In the genomic region with DNA sequence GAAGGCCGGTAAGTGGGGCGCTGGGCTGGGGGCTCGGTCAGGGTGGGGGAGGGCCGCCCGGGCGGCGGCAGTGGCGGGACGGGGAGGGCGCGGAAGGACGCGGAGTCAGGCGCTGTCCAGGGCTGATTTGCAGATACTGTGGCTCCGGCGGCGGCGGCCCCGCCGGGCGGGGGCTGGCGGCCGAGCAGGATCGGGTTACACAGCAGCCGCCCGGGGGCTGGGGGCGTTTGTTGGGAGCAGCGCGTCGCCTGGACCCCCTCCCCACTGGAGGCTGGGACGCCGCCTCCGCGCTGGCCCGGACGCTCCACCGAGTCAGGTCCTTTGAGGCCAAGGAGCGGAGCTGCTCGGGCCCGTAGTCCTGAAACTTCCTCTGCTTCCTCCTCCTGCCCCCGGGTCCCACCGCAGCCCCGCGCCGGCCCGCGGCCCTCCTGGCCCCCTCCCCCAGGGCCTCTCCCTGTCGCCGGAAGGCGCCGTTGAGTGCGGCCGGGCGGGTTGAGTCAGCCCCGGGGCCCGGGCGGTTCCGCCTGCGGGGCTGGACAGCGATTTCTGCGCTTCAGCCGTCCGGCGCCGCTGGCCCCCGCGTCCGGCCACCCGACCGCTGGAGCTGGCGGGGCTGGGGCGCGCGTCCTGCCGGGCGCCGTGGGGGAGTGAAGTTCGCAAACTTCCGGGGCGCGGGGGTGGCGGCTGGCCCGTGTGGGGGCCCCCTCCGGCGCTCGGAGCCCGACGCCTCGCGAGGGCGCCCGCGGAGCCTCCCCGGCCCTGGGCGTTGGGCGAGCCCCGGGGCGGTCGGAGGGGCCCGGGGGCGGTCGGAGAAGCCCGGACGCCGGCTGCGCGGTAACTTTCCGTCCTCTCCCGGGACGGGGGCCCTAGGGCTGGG, we compare ENCODE assay signal across 1 cellular context.
TF ChIP-seq lines count a peak whose summit lies in the region.

No MANE protein-coding gene starts in this region.

TF ChIP-seq in K562, 482 proteins besides CTCF, POLR2A, EP300 and RAD21 (continued from another document and continues in another):
- TF ChIP-seq, protein P1, sequence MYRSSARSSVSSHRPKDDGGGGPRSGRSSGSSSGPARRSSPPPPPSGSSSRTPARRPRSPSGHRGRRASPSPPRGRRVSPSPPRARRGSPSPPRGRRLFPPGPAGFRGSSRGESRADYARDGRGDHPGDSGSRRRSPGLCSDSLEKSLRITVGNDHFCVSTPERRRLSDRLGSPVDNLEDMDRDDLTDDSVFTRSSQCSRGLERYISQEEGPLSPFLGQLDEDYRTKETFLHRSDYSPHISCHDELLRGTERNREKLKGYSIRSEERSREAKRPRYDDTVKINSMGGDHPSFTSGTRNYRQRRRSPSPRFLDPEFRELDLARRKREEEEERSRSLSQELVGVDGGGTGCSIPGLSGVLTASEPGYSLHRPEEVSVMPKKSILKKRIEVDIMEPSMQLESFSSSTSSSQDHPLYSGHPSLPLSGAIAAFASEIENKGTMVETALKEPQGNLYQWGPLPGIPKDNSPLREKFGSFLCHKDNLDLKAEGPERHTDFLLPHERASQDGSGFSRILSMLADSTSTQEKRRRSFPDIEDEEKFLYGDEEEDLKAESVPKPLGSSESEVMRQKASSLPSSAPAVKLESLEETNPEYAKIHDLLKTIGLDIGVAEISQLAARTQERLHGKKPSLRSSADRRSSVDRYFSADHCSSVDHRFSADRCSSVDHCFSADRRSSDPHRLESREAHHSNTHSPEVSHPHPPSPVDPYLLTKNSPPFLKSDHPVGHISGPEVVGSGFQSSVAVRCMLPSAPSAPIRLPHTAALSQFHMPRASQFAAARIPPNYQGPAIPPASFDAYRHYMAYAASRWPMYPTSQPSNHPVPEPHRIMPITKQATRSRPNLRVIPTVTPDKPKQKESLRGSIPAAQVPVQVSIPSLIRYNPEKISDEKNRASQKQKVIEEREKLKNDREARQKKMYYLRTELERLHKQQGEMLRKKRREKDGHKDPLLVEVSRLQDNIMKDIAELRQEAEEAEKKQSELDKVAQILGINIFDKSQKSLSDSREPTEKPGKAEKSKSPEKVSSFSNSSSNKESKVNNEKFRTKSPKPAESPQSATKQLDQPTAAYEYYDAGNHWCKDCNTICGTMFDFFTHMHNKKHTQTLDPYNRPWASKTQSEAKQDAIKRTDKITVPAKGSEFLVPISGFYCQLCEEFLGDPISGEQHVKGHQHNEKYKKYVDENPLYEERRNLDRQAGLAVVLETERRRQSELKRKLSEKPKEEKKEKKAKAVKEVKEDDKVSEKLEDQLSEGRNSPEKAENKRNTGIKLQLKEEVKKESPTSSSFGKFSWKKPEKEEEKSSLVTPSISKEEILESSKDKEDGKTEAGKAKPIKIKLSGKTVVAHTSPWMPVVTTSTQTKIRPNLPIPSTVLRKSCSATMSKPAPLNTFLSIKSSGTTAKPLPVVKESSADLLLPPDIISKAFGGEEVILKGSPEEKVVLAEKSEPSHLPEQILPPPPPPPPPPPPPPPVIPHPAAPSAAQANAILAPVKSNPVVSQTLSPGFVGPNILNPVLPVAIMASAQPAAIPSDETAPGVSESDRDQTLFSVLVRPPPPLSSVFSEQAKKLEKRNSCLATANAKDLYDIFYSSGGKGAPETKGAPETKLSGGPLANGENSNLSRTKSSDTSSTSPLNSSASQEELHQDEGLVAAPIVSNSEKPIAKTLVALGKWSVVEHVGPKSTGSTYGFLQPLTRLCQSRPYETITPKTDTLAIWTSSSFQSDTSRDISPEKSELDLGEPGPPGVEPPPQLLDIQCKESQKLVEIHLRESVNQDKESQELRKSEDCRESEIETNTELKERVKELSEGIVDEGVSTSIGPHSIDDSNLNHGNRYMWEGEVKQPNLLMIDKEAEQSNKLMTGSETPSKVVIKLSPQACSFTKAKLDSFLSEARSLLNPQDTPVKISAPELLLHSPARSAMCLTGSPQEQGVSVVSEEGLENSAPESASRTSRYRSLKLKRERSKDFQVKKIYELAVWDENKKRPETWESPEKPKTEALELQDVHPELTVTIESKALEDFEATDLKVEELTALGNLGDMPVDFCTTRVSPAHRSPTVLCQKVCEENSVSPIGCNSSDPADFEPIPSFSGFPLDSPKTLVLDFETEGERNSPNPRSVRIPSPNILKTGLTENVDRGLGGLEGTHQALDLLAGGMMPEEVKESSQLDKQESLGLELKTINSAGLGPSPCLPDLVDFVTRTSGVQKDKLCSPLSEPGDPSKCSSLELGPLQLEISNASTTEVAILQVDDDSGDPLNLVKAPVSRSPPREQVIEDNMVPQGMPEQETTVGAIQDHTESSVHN (IDR thresholded peaks at IDR 0.05; ENCODE audit: borderline replicate concordance in 1 of 2, low read depth in 1 of 2), result no peak
- no peak for TF ChIP-seq ZNF644 (tag; IDR thresholded peaks at IDR 0.05; ENCODE audit: low read depth)
- no peak for TF ChIP-seq SUPT5H (IDR thresholded peaks at IDR 0.05)
- TF ChIP-seq FOXP1 (CRISPR knock-in tag; IDR thresholded peaks at IDR 0.05), result no peak; the same call in 1 of the 2 replicates
- no peak for TF ChIP-seq RAD51 (IDR thresholded peaks at IDR 0.05; ENCODE audit: borderline replicate concordance, low read depth)
- TF ChIP-seq, protein P2, sequence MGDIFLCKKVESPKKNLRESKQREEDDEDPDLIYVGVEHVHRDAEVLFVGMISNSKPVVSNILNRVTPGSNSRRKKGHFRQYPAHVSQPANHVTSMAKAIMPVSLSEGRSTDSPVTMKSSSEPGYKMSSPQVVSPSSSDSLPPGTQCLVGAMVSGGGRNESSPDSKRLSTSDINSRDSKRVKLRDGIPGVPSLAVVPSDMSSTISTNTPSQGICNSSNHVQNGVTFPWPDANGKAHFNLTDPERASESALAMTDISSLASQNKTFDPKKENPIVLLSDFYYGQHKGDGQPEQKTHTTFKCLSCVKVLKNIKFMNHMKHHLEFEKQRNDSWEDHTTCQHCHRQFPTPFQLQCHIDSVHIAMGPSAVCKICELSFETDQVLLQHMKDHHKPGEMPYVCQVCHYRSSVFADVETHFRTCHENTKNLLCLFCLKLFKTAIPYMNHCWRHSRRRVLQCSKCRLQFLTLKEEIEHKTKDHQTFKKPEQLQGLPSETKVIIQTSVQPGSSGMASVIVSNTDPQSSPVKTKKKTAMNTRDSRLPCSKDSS (IDR thresholded peaks at IDR 0.05; ENCODE audit: low read depth, partially characterized antibody), result no peak
- no peak for TF ChIP-seq PTTG1 (tag; IDR thresholded peaks at IDR 0.05; ENCODE audit: low read depth)
- TF ChIP-seq ZNF436 (CRISPR knock-in tag; IDR thresholded peaks at IDR 0.05), result no peak
- TF ChIP-seq, protein P3, sequence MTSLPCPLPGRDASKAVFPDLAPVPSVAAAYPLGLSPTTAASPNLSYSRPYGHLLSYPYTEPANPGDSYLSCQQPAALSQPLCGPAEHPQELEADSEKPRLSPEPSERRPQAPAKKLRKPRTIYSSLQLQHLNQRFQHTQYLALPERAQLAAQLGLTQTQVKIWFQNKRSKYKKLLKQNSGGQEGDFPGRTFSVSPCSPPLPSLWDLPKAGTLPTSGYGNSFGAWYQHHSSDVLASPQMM (CRISPR knock-in tag; IDR thresholded peaks at IDR 0.05), result no peak
- TF ChIP-seq, protein P4, sequence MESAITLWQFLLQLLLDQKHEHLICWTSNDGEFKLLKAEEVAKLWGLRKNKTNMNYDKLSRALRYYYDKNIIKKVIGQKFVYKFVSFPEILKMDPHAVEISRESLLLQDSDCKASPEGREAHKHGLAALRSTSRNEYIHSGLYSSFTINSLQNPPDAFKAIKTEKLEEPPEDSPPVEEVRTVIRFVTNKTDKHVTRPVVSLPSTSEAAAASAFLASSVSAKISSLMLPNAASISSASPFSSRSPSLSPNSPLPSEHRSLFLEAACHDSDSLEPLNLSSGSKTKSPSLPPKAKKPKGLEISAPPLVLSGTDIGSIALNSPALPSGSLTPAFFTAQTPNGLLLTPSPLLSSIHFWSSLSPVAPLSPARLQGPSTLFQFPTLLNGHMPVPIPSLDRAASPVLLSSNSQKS (CRISPR knock-in tag; IDR thresholded peaks at IDR 0.05), result no peak
- no peak; the same call in 1 of the 2 replicates for TF ChIP-seq PRMT5 (CRISPR knock-in tag; IDR thresholded peaks at IDR 0.05)
- no peak for TF ChIP-seq CBX1 (IDR thresholded peaks at IDR 0.05; ENCODE audit: low read depth)
- no peak for TF ChIP-seq ZNF143 (CRISPR knock-in tag; IDR thresholded peaks at IDR 0.05)
- TF ChIP-seq JUN (IDR thresholded peaks at IDR 0.05; ENCODE audit: borderline replicate concordance, low read depth, low read length), result no peak
- TF ChIP-seq JUN (CRISPR knock-in tag; IDR thresholded peaks at IDR 0.05; ENCODE audit: borderline replicate concordance), result no peak
- no peak for TF ChIP-seq ZNF165 (CRISPR knock-in tag; IDR thresholded peaks at IDR 0.05; ENCODE audit: borderline replicate concordance)
- no peak for TF ChIP-seq ZNF444 (CRISPR knock-in tag; IDR thresholded peaks at IDR 0.05)
- peak; percentile 93; the same call in 1 of the 2 replicates for TF ChIP-seq ZBTB7A (IDR thresholded peaks at IDR 0.05; ENCODE audit: borderline replicate concordance, control insufficient read depth, low read depth, low read length)
- TF ChIP-seq, protein P5, sequence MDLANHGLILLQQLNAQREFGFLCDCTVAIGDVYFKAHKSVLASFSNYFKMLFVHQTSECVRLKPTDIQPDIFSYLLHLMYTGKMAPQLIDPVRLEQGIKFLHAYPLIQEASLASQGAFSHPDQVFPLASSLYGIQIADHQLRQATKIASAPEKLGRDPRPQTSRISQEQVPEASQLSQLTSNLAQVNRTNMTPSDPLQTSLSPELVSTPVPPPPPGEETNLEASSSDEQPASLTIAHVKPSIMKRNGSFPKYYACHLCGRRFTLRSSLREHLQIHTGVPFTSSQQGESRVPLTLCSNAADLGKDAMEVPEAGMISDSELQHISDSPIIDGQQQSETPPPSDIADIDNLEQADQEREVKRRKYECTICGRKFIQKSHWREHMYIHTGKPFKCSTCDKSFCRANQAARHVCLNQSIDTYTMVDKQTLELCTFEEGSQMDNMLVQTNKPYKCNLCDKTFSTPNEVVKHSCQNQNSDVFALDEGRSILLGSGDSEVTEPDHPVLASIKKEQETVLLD (IDR thresholded peaks at IDR 0.05), result no peak
- TF ChIP-seq ZFP36 (IDR thresholded peaks at IDR 0.05; ENCODE audit: low read depth, low read length, partially characterized antibody), result no peak
- no peak for TF ChIP-seq MYNN (IDR thresholded peaks at IDR 0.05)
- no peak for TF ChIP-seq MYNN (CRISPR knock-in tag; IDR thresholded peaks at IDR 0.05)
- TF ChIP-seq ZC3H8 (IDR thresholded peaks at IDR 0.05), result no peak
- no peak for TF ChIP-seq ZNF217 (CRISPR knock-in tag; IDR thresholded peaks at IDR 0.05)
- no peak for TF ChIP-seq HDAC2 (IDR thresholded peaks at IDR 0.05)
- no peak for TF ChIP-seq ZNF77 (CRISPR knock-in tag; IDR thresholded peaks at IDR 0.05)
- TF ChIP-seq CEBPB (tag; IDR thresholded peaks at IDR 0.05), result no peak
- TF ChIP-seq MBD2 (IDR thresholded peaks at IDR 0.05; ENCODE audit: borderline replicate concordance, low read depth), result no peak; the same call in 1 of the 2 replicates
- TF ChIP-seq STAT5B (CRISPR knock-in tag; IDR thresholded peaks at IDR 0.05), result no peak
- no peak for TF ChIP-seq MCM5 (IDR thresholded peaks at IDR 0.05; ENCODE audit: low read depth)
- TF ChIP-seq, protein P6, sequence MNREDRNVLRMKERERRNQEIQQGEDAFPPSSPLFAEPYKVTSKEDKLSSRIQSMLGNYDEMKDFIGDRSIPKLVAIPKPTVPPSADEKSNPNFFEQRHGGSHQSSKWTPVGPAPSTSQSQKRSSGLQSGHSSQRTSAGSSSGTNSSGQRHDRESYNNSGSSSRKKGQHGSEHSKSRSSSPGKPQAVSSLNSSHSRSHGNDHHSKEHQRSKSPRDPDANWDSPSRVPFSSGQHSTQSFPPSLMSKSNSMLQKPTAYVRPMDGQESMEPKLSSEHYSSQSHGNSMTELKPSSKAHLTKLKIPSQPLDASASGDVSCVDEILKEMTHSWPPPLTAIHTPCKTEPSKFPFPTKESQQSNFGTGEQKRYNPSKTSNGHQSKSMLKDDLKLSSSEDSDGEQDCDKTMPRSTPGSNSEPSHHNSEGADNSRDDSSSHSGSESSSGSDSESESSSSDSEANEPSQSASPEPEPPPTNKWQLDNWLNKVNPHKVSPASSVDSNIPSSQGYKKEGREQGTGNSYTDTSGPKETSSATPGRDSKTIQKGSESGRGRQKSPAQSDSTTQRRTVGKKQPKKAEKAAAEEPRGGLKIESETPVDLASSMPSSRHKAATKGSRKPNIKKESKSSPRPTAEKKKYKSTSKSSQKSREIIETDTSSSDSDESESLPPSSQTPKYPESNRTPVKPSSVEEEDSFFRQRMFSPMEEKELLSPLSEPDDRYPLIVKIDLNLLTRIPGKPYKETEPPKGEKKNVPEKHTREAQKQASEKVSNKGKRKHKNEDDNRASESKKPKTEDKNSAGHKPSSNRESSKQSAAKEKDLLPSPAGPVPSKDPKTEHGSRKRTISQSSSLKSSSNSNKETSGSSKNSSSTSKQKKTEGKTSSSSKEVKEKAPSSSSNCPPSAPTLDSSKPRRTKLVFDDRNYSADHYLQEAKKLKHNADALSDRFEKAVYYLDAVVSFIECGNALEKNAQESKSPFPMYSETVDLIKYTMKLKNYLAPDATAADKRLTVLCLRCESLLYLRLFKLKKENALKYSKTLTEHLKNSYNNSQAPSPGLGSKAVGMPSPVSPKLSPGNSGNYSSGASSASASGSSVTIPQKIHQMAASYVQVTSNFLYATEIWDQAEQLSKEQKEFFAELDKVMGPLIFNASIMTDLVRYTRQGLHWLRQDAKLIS (CRISPR knock-in tag; IDR thresholded peaks at IDR 0.05), result 0 out of 2 replicates have a peak, but pooled peaks have one; percentile 60
- TF ChIP-seq ZNF3 (CRISPR knock-in tag; IDR thresholded peaks at IDR 0.05), result no peak
- TF ChIP-seq, protein P7, sequence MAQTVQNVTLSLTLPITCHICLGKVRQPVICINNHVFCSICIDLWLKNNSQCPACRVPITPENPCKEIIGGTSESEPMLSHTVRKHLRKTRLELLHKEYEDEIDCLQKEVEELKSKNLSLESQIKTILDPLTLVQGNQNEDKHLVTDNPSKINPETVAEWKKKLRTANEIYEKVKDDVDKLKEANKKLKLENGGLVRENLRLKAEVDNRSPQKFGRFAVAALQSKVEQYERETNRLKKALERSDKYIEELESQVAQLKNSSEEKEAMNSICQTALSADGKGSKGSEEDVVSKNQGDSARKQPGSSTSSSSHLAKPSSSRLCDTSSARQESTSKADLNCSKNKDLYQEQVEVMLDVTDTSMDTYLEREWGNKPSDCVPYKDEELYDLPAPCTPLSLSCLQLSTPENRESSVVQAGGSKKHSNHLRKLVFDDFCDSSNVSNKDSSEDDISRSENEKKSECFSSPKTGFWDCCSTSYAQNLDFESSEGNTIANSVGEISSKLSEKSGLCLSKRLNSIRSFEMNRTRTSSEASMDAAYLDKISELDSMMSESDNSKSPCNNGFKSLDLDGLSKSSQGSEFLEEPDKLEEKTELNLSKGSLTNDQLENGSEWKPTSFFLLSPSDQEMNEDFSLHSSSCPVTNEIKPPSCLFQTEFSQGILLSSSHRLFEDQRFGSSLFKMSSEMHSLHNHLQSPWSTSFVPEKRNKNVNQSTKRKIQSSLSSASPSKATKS (CRISPR knock-in tag; IDR thresholded peaks at IDR 0.05), result no peak
- TF ChIP-seq, protein P8, sequence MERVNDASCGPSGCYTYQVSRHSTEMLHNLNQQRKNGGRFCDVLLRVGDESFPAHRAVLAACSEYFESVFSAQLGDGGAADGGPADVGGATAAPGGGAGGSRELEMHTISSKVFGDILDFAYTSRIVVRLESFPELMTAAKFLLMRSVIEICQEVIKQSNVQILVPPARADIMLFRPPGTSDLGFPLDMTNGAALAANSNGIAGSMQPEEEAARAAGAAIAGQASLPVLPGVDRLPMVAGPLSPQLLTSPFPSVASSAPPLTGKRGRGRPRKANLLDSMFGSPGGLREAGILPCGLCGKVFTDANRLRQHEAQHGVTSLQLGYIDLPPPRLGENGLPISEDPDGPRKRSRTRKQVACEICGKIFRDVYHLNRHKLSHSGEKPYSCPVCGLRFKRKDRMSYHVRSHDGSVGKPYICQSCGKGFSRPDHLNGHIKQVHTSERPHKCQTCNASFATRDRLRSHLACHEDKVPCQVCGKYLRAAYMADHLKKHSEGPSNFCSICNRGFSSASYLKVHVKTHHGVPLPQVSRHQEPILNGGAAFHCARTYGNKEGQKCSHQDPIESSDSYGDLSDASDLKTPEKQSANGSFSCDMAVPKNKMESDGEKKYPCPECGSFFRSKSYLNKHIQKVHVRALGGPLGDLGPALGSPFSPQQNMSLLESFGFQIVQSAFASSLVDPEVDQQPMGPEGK (CRISPR knock-in tag; IDR thresholded peaks at IDR 0.05; ENCODE audit: borderline replicate concordance), result no peak
- TF ChIP-seq SRSF7 (optimal IDR thresholded peaks at IDR 0.05; ENCODE audit: low read depth, low read length), result no peak
- TF ChIP-seq MAFG (tag; conservative IDR thresholded peaks at IDR 0.05), result no peak
